ENCODE assay signal across 29 cellular contexts in the genomic region with DNA sequence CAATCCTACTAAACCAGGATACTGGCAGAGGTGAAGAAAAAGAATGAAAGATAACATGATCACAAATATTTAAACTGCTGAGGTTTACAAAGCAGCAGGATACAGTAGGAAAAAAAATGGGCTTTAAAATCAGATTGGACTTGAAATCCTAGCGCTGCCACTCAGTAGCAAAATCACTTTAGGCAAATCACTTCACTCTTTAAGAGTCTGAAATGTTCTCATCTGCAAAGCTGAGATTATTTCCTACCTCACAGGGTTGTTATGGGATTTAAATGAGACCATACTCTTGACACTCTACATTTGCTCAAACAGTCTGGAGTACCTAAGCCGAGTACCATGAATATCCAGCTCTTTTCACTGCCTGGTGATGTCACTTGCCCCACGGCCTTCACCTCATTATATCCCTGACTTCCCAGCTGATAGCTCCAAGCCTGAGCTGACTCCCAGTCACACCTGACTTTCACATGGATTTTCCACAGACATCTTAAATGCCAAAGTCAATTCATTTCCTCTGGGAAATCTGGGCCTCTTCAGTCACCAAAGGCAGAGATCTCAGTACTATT.
DNase-seq lines count a peak whose midpoint lies in the region; ATAC-seq and TF ChIP-seq lines count a peak whose summit lies in the region.
"Had no signal": no experiment of that assay in that cellular context is flagged by ENCODE, and none has a peak within 500 bp of the region (broad histone marks: within the 10 kb centered on the region; RNA-seq: fewer than 3 reads in every experiment).

No MANE protein-coding gene starts in this region.

- no peak overlapping the region for H3K27ac ChIP-seq in GM23338 (ENCODE audit: low read depth)
- H3K27ac ChIP-seq in endodermal cell (ENCODE audit: low read depth, low read length), result no peak overlapping the region
- H3K27ac ChIP-seq: ascending aorta, heart right ventricle, PC-9, skin epidermis had no signal

- 83 to 88% methylated on average over 3 of the region's 3 CpGs for WGBS in endodermal cell (ENCODE audit: insufficient coverage in 1 of 2, insufficient read length in 1 of 2), 2 experiments

- H3K27me3 Mint-ChIP-seq in GM23338 (ENCODE audit: insufficient read depth, low read depth, poor library complexity) (no peaks in the 10 kb centered on the region), WTC11 (ENCODE audit: low read depth) (no peaks in the 10 kb centered on the region), endodermal cell (ENCODE audit: insufficient read depth) (no peaks in the 10 kb centered on the region), progenitor cell of endocrine pancreas (no peaks in the 10 kb centered on the region)
- H3K27me3 Mint-ChIP-seq: activated naive CD8-positive, alpha-beta T cell treated with anti-CD3 and anti-CD28 coated beads for 36 hours; CD4-positive, alpha-beta memory T cell had no signal

- H3K36me3 ChIP-seq in GM23338 (ENCODE audit: insufficient read depth), result peaks cover 7% of the 10 kb centered on the region; the same call in 1 of the 2 replicates
- peaks cover 19% of the 10 kb centered on the region for H3K36me3 ChIP-seq in endodermal cell (ENCODE audit: control insufficient read depth, insufficient read depth, low read length)

- no peak overlapping the region for H3K9ac ChIP-seq in endodermal cell (ENCODE audit: extremely low read depth, low read length, poor library complexity, severe bottlenecking)

- H3K27me3 ChIP-seq in GM23338 (ENCODE audit: insufficient read depth), result no peaks in the 10 kb centered on the region
- no peaks in the 10 kb centered on the region for H3K27me3 ChIP-seq in endodermal cell (ENCODE audit: control insufficient read depth, insufficient read depth, low read length, poor library complexity, severe bottlenecking)
- H3K27me3 ChIP-seq: ascending aorta, heart right ventricle had no signal

- DNase-seq in GM23338 (ENCODE audit: low spot score) (no peak), WTC11 (ENCODE audit: low spot score) (no peak), endodermal cell (no peak), progenitor cell of endocrine pancreas (ENCODE audit: low spot score, unreplicated experiment) (no peak), KBM-7 (no peak), hippocampal formation (lab: John Stamatoyannopoulos, UW) (no peak)
- DNase-seq: activated CD4-positive, alpha-beta T cell treated with anti-CD3 and anti-CD28 coated beads for 48 hours; activated effector memory CD4-positive, alpha-beta T cell treated with anti-CD3 and anti-CD28 coated beads, Interleukin-2, amount 50 U/mL, for 16 hours; activated naive CD8-positive, alpha-beta T cell treated with anti-CD3 and anti-CD28 coated beads for 36 hours; activated T-cell treated with anti-CD3 and anti-CD28 coated beads for 4 hours; caudate nucleus; CD4-positive, alpha-beta memory T cell; foreskin melanocyte; heart right ventricle; KG1; kidney glomerular epithelial cell; NCI-H1092 treated with DMSO at 0.1 percent for 48 hours; NCI-H1694 treated with DMSO at 0.1 percent for 48 hours; NCI-H524 treated with DMSO at 0.1 percent for 48 hours; nephron progenitor cell; PC-9; stimulated activated naive CD4-positive, alpha-beta T cell treated with Interleukin-2 at 50 U/mL for 16 hours had no signal

- peaks cover 8% of the 10 kb centered on the region for H4K20me1 ChIP-seq in GM23338 (replicated peaks; ENCODE audit: insufficient read depth)

- CTCF ChIA-PET in WTC11 (lab: Charles Lee), result no interaction called here

- POLR2A ChIA-PET in WTC11 (lab: Charles Lee), result no interaction called here

- in situ Hi-C loops in KBM-7 (cut with MboI; ENCODE audit: low pct_unique_long_range_greater_than_20kb, low sequenced_read_pairs), result no loop called here

- no peaks in the 10 kb centered on the region; the same call in 1 of the 2 replicates for H3K4me1 ChIP-seq in GM23338 (ENCODE audit: insufficient read depth)
- peaks cover 9% of the 10 kb centered on the region for H3K4me1 ChIP-seq in endodermal cell (ENCODE audit: control insufficient read depth, insufficient read depth, low read length)
- H3K4me1 ChIP-seq: ascending aorta had no signal

- ATAC-seq in GM23338, result no peak
- no peak for ATAC-seq in WTC11
- ATAC-seq in HG02973 (IDR thresholded peaks at IDR 0.05; ENCODE audit: unreplicated experiment), result no peak
- ATAC-seq: heart right ventricle, Right ventricle myocardium inferior, SK-N-SH treated with all-trans-retinoic acid at 6 μM for 48 hours had no signal

- peaks cover 22% of the 10 kb centered on the region; the same call in 1 of the 2 replicates for H3K79me2 ChIP-seq in GM23338 (replicated peaks; ENCODE audit: insufficient read depth)

- TF ChIP-seq CTCF in GM23338 (conservative IDR thresholded peaks at IDR 0.05; ENCODE audit: low read depth in 2 of 2), result no peak
- TF ChIP-seq CTCF in WTC11 (IDR thresholded peaks at IDR 0.05), result no peak
- no peak for TF ChIP-seq CTCF in endodermal cell (conservative IDR thresholded peaks at IDR 0.05)
- TF ChIP-seq CTCF in progenitor cell of endocrine pancreas (IDR thresholded peaks at IDR 0.05; ENCODE audit: unreplicated experiment), result no peak

- peaks cover 17% of the 10 kb centered on the region for H3K4me1 Mint-ChIP-seq in GM23338
- H3K4me1 Mint-ChIP-seq in WTC11, result peaks cover 19% of the 10 kb centered on the region
- peaks cover 43% of the 10 kb centered on the region for H3K4me1 Mint-ChIP-seq in endodermal cell
- peaks cover 24% of the 10 kb centered on the region for H3K4me1 Mint-ChIP-seq in progenitor cell of endocrine pancreas (ENCODE audit: low read depth)

- H3K4me2 ChIP-seq in GM23338, result no peak overlapping the region
- H3K4me2 ChIP-seq: PC-9 had no signal

- H3K9me3 Mint-ChIP-seq in GM23338 (no peaks in the 10 kb centered on the region), WTC11 (no peaks in the 10 kb centered on the region), endodermal cell (no peaks in the 10 kb centered on the region), progenitor cell of endocrine pancreas (ENCODE audit: low read depth) (no peaks in the 10 kb centered on the region)
- H3K9me3 Mint-ChIP-seq: activated naive CD8-positive, alpha-beta T cell treated with anti-CD3 and anti-CD28 coated beads for 36 hours; nephron progenitor cell; T-helper 1 cell treated with Interleukin-12 subunit alpha and Interleukin-12 subunit beta and Interleukin-4 antibody, amounts not matched to agents 30 μg/mL and 1 μg/mL, for 36 hours had no signal

- H3K27ac Mint-ChIP-seq in GM23338 (peak overlapping the region; percentile 76), WTC11 (0 out of 2 replicates have a peak overlapping the region, but pooled peaks have one; percentile 0), endodermal cell (peak overlapping the region; percentile 67), progenitor cell of endocrine pancreas (peak overlapping the region; percentile 18)
- H3K27ac Mint-ChIP-seq: activated naive CD8-positive, alpha-beta T cell treated with anti-CD3 and anti-CD28 coated beads for 36 hours; T-helper 1 cell treated with Interleukin-12 subunit alpha and Interleukin-12 subunit beta and Interleukin-4 antibody, amounts not matched to agents 30 μg/mL and 1 μg/mL, for 36 hours had no signal

- no peaks in the 10 kb centered on the region for H3K9me3 ChIP-seq in endodermal cell (ENCODE audit: control insufficient read depth, low read length)
- H3K9me3 ChIP-seq: ascending aorta, heart right ventricle had no signal

- no peaks in the 10 kb centered on the region for H3F3A ChIP-seq in GM23338 (replicated peaks; ENCODE audit: low read depth)

- H3K9me2 ChIP-seq in GM23338 (ENCODE audit: insufficient read depth), result no peaks in the 10 kb centered on the region

- no peak overlapping the region for H2AFZ ChIP-seq in GM23338
- H2AFZ ChIP-seq: PC-9 had no signal

- H3K36me3 Mint-ChIP-seq in GM23338 (ENCODE audit: low read depth) (peaks cover 7% of the 10 kb centered on the region; the same call in 2 of the 3 replicates), WTC11 (peaks cover 5% of the 10 kb centered on the region; the same call in 1 of the 2 replicates), endodermal cell (ENCODE audit: low read depth) (peaks cover 15% of the 10 kb centered on the region), progenitor cell of endocrine pancreas (ENCODE audit: insufficient read depth) (peaks cover 6% of the 10 kb centered on the region)

- H3K4me3 Mint-ChIP-seq in GM23338 (no peak overlapping the region), WTC11 (no peak overlapping the region), endodermal cell (no peak overlapping the region), progenitor cell of endocrine pancreas (ENCODE audit: low read depth) (no peak overlapping the region)
- H3K4me3 Mint-ChIP-seq: activated naive CD8-positive, alpha-beta T cell treated with anti-CD3 and anti-CD28 coated beads for 36 hours; CD4-positive, alpha-beta memory T cell; nephron progenitor cell; T-helper 1 cell treated with Interleukin-12 subunit alpha and Interleukin-12 subunit beta and Interleukin-4 antibody, amounts not matched to agents 30 μg/mL and 1 μg/mL, for 36 hours had no signal

- no peak overlapping the region for H3K4me3 ChIP-seq in GM23338
- no peak overlapping the region for H3K4me3 ChIP-seq in endodermal cell (ENCODE audit: low read length)
- H3K4me3 ChIP-seq: ascending aorta, heart right ventricle, lung, PC-9, skin epidermis had no signal

TF ChIP-seq in GM23338, 12 proteins besides CTCF, POLR2A, EP300 and RAD21 (continues in another document):
- no peak for TF ChIP-seq EZH2phosphoT487 (IDR thresholded peaks at IDR 0.05; ENCODE audit: unreplicated experiment)
- no peak for TF ChIP-seq CREB1 (CRISPR knock-in tag; IDR thresholded peaks at IDR 0.05; ENCODE audit: low read depth)
- no peak for TF ChIP-seq NANOG (IDR thresholded peaks at IDR 0.05; ENCODE audit: borderline replicate concordance)

TF ChIP-seq in WTC11, 78 proteins besides CTCF, POLR2A, EP300 and RAD21:
- TF ChIP-seq ATF1 (CRISPR knock-in tag; IDR thresholded peaks at IDR 0.05) (no peak), NR3C1 (CRISPR knock-in tag; conservative IDR thresholded peaks at IDR 0.05; ENCODE audit: low read depth) (no peak), HMGA2 (CRISPR knock-in tag; IDR thresholded peaks at IDR 0.05) (no peak)
- TF ChIP-seq, protein P1, sequence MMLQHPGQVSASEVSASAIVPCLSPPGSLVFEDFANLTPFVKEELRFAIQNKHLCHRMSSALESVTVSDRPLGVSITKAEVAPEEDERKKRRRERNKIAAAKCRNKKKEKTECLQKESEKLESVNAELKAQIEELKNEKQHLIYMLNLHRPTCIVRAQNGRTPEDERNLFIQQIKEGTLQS (CRISPR knock-in tag; conservative IDR thresholded peaks at IDR 0.05), result no peak

Comparison
In these comparisons a context has a peak if more than half of its experiments do, and no peak if none do; other contexts are left out.
1. H3K27ac Mint-ChIP-seq: peak in every context shown above with its lines; median percentile 76 in GM23338; 67 in endodermal cell; 18 in progenitor cell of endocrine pancreas; 0 in WTC11.